ENCODE assay signal across 1 cellular context in the genomic region with DNA sequence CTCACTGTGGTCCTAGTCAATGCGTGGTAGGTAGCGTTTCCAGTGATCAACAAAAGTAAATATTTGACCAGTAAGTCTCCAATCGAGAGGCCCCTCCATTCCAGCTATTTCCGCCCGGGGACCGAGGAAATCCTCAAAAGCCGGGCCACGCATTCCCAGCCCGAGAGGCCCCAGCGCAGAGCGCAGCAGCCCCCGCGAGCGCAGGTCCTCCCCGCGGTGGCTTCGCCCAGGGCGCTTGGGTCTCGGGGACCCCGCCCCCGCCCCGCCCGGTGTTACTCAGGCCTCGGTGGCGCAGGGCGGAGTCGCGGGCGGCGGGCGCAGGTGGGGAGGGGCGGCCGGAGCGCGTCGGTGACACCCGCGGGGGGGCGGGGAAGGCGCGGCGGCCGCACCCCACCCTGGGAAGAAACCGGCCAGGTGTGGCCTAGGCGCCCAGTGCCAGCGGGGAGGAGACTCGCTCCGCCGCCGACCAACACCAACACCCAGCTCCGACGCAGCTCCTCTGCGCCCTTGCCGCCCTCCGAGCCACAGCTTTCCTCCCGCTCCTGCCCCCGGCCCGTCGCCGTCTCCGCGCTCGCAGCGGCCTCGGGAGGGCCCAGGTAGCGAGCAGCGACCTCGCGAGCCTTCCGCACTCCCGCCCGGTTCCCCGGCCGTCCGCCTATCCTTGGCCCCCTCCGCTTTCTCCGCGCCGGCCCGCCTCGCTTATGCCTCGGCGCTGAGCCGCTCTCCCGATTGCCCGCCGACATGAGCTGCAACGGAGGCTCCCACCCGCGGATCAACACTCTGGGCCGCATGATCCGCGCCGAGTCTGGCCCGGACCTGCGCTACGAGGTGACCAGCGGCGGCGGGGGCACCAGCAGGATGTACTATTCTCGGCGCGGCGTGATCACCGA.
A peak's percentile ranks its signal among the peaks of the same experiment; 100 is the strongest.
TF ChIP-seq lines count a peak whose summit lies in the region.

A gene with protein sequence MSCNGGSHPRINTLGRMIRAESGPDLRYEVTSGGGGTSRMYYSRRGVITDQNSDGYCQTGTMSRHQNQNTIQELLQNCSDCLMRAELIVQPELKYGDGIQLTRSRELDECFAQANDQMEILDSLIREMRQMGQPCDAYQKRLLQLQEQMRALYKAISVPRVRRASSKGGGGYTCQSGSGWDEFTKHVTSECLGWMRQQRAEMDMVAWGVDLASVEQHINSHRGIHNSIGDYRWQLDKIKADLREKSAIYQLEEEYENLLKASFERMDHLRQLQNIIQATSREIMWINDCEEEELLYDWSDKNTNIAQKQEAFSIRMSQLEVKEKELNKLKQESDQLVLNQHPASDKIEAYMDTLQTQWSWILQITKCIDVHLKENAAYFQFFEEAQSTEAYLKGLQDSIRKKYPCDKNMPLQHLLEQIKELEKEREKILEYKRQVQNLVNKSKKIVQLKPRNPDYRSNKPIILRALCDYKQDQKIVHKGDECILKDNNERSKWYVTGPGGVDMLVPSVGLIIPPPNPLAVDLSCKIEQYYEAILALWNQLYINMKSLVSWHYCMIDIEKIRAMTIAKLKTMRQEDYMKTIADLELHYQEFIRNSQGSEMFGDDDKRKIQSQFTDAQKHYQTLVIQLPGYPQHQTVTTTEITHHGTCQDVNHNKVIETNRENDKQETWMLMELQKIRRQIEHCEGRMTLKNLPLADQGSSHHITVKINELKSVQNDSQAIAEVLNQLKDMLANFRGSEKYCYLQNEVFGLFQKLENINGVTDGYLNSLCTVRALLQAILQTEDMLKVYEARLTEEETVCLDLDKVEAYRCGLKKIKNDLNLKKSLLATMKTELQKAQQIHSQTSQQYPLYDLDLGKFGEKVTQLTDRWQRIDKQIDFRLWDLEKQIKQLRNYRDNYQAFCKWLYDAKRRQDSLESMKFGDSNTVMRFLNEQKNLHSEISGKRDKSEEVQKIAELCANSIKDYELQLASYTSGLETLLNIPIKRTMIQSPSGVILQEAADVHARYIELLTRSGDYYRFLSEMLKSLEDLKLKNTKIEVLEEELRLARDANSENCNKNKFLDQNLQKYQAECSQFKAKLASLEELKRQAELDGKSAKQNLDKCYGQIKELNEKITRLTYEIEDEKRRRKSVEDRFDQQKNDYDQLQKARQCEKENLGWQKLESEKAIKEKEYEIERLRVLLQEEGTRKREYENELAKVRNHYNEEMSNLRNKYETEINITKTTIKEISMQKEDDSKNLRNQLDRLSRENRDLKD (N-terminal part only) (plus strand): TSS at position 497 of the 890 bp plus-strand sequence. CDS start 245 bp downstream, at position 742.

TF ChIP-seq in HepG2, 621 proteins besides CTCF, POLR2A, EP300 and RAD21 (continued from another document and continues in another):
- TF ChIP-seq, protein P1, sequence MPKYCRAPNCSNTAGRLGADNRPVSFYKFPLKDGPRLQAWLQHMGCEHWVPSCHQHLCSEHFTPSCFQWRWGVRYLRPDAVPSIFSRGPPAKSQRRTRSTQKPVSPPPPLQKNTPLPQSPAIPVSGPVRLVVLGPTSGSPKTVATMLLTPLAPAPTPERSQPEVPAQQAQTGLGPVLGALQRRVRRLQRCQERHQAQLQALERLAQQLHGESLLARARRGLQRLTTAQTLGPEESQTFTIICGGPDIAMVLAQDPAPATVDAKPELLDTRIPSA (CRISPR knock-in tag; IDR thresholded peaks at IDR 0.05; ENCODE audit: borderline replicate concordance), result peak; percentile 81; the same call in 1 of the 2 replicates
- TF ChIP-seq GFI1 (CRISPR knock-in tag; IDR thresholded peaks at IDR 0.05; ENCODE audit: borderline replicate concordance), result peak; percentile 75; the same call in 1 of the 2 replicates
- TF ChIP-seq ZNF501 (CRISPR knock-in tag; IDR thresholded peaks at IDR 0.05), result peak; percentile 85
- TF ChIP-seq CREB1 (IDR thresholded peaks at IDR 0.05), result peak; percentile 9; the same call in 1 of the 2 replicates
- TF ChIP-seq CREB1 (CRISPR knock-in tag; IDR thresholded peaks at IDR 0.05), result no peak; the same call in 1 of the 2 replicates
- TF ChIP-seq RCOR2 (CRISPR knock-in tag; IDR thresholded peaks at IDR 0.05), result peak; percentile 81
- peak; percentile 64; the same call in 1 of the 2 replicates for TF ChIP-seq HNRNPUL1 (IDR thresholded peaks at IDR 0.05; ENCODE audit: low read depth, low read length)
- TF ChIP-seq PITX1 (CRISPR knock-in tag; IDR thresholded peaks at IDR 0.05), result peak; percentile 91; the same call in 1 of the 2 replicates
- TF ChIP-seq, protein P2, sequence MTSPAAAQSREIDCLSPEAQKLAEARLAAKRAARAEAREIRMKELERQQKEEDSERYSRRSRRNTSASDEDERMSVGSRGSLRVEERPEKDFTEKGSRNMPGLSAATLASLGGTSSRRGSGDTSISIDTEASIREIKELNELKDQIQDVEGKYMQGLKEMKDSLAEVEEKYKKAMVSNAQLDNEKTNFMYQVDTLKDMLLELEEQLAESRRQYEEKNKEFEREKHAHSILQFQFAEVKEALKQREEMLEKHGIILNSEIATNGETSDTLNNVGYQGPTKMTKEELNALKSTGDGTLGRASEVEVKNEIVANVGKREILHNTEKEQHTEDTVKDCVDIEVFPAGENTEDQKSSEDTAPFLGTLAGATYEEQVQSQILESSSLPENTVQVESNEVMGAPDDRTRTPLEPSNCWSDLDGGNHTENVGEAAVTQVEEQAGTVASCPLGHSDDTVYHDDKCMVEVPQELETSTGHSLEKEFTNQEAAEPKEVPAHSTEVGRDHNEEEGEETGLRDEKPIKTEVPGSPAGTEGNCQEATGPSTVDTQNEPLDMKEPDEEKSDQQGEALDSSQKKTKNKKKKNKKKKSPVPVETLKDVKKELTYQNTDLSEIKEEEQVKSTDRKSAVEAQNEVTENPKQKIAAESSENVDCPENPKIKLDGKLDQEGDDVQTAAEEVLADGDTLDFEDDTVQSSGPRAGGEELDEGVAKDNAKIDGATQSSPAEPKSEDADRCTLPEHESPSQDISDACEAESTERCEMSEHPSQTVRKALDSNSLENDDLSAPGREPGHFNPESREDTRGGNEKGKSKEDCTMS (CRISPR knock-in tag; conservative IDR thresholded peaks at IDR 0.05), result no peak
- TF ChIP-seq ZC3H13 (CRISPR knock-in tag; IDR thresholded peaks at IDR 0.05), result no peak; the same call in none of the 2 replicates
- TF ChIP-seq BHLHE40 (IDR thresholded peaks at IDR 0.05; ENCODE audit: low read length), result peak; percentile 21; the same call in 1 of the 2 replicates
- no peak for TF ChIP-seq TRIM24 (CRISPR knock-in tag; IDR thresholded peaks at IDR 0.05)
- peak; percentile 37 for TF ChIP-seq ZNF839 (CRISPR knock-in tag; IDR thresholded peaks at IDR 0.05; ENCODE audit: borderline replicate concordance)
- TF ChIP-seq SAFB2 (CRISPR knock-in tag; IDR thresholded peaks at IDR 0.05; ENCODE audit: borderline replicate concordance, low read depth), result peak; percentile 85; the same call in 1 of the 2 replicates
- TF ChIP-seq ZNF841 (CRISPR knock-in tag; IDR thresholded peaks at IDR 0.05; ENCODE audit: borderline replicate concordance), result 0 out of 2 replicates have a peak, but pooled peaks have one; percentile 36
- peak; percentile 92 for TF ChIP-seq HDAC1 (CRISPR knock-in tag; IDR thresholded peaks at IDR 0.05)
- TF ChIP-seq, protein P3, sequence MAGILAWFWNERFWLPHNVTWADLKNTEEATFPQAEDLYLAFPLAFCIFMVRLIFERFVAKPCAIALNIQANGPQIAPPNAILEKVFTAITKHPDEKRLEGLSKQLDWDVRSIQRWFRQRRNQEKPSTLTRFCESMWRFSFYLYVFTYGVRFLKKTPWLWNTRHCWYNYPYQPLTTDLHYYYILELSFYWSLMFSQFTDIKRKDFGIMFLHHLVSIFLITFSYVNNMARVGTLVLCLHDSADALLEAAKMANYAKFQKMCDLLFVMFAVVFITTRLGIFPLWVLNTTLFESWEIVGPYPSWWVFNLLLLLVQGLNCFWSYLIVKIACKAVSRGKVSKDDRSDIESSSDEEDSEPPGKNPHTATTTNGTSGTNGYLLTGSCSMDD (CRISPR knock-in tag; IDR thresholded peaks at IDR 0.05), result no peak
- TF ChIP-seq, protein P4, sequence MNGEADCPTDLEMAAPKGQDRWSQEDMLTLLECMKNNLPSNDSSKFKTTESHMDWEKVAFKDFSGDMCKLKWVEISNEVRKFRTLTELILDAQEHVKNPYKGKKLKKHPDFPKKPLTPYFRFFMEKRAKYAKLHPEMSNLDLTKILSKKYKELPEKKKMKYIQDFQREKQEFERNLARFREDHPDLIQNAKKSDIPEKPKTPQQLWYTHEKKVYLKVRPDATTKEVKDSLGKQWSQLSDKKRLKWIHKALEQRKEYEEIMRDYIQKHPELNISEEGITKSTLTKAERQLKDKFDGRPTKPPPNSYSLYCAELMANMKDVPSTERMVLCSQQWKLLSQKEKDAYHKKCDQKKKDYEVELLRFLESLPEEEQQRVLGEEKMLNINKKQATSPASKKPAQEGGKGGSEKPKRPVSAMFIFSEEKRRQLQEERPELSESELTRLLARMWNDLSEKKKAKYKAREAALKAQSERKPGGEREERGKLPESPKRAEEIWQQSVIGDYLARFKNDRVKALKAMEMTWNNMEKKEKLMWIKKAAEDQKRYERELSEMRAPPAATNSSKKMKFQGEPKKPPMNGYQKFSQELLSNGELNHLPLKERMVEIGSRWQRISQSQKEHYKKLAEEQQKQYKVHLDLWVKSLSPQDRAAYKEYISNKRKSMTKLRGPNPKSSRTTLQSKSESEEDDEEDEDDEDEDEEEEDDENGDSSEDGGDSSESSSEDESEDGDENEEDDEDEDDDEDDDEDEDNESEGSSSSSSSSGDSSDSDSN (CRISPR knock-in tag; IDR thresholded peaks at IDR 0.05), result peak; percentile 99
- peak; percentile 45; the same call in 1 of the 2 replicates for TF ChIP-seq ZNF557 (CRISPR knock-in tag; IDR thresholded peaks at IDR 0.05)
- TF ChIP-seq ZNF782 (CRISPR knock-in tag; IDR thresholded peaks at IDR 0.05; ENCODE audit: borderline replicate concordance), result 0 out of 2 replicates have a peak, but pooled peaks have one; percentile 52
- no peak for TF ChIP-seq ZNF598 (CRISPR knock-in tag; IDR thresholded peaks at IDR 0.05; ENCODE audit: borderline replicate concordance)
- TF ChIP-seq ZNF10 (CRISPR knock-in tag; IDR thresholded peaks at IDR 0.05; ENCODE audit: borderline replicate concordance, low read depth), result 0 out of 2 replicates have a peak, but pooled peaks have one; percentile 47
- TF ChIP-seq ZMAT3 (CRISPR knock-in tag; conservative IDR thresholded peaks at IDR 0.05), result peak; percentile 65
- TF ChIP-seq, protein P5, sequence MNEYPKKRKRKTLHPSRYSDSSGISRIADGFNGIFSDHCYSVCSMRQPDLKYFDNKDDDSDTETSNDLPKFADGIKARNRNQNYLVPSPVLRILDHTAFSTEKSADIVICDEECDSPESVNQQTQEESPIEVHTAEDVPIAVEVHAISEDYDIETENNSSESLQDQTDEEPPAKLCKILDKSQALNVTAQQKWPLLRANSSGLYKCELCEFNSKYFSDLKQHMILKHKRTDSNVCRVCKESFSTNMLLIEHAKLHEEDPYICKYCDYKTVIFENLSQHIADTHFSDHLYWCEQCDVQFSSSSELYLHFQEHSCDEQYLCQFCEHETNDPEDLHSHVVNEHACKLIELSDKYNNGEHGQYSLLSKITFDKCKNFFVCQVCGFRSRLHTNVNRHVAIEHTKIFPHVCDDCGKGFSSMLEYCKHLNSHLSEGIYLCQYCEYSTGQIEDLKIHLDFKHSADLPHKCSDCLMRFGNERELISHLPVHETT (CRISPR knock-in tag; conservative IDR thresholded peaks at IDR 0.05), result peak; percentile 99
- TF ChIP-seq NFIB (CRISPR knock-in tag; IDR thresholded peaks at IDR 0.05; ENCODE audit: borderline replicate concordance), result no peak
- TF ChIP-seq, protein P6, sequence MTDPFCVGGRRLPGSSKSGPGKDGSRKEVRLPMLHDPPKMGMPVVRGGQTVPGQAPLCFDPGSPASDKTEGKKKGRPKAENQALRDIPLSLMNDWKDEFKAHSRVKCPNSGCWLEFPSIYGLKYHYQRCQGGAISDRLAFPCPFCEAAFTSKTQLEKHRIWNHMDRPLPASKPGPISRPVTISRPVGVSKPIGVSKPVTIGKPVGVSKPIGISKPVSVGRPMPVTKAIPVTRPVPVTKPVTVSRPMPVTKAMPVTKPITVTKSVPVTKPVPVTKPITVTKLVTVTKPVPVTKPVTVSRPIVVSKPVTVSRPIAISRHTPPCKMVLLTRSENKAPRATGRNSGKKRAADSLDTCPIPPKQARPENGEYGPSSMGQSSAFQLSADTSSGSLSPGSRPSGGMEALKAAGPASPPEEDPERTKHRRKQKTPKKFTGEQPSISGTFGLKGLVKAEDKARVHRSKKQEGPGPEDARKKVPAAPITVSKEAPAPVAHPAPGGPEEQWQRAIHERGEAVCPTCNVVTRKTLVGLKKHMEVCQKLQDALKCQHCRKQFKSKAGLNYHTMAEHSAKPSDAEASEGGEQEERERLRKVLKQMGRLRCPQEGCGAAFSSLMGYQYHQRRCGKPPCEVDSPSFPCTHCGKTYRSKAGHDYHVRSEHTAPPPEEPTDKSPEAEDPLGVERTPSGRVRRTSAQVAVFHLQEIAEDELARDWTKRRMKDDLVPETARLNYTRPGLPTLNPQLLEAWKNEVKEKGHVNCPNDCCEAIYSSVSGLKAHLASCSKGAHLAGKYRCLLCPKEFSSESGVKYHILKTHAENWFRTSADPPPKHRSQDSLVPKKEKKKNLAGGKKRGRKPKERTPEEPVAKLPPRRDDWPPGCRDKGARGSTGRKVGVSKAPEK (CRISPR knock-in tag; IDR thresholded peaks at IDR 0.05; ENCODE audit: borderline replicate concordance), result peak; percentile 44; the same call in 1 of the 2 replicates
- TF ChIP-seq, protein P7, sequence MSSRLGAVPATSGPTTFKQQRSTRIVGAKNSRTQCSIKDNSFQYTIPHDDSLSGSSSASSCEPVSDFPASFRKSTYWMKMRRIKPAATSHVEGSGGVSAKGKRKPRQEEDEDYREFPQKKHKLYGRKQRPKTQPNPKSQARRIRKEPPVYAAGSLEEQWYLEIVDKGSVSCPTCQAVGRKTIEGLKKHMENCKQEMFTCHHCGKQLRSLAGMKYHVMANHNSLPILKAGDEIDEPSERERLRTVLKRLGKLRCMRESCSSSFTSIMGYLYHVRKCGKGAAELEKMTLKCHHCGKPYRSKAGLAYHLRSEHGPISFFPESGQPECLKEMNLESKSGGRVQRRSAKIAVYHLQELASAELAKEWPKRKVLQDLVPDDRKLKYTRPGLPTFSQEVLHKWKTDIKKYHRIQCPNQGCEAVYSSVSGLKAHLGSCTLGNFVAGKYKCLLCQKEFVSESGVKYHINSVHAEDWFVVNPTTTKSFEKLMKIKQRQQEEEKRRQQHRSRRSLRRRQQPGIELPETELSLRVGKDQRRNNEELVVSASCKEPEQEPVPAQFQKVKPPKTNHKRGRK (CRISPR knock-in tag; IDR thresholded peaks at IDR 0.05), result no peak
- TF ChIP-seq ETV6 (CRISPR knock-in tag; conservative IDR thresholded peaks at IDR 0.05), result peak; percentile 90
- TF ChIP-seq GATAD1 (CRISPR knock-in tag; IDR thresholded peaks at IDR 0.05), result no peak
- no peak for TF ChIP-seq RAD51 (IDR thresholded peaks at IDR 0.05; ENCODE audit: borderline replicate concordance)
